8 cellular contexts compared by ENCODE assay signal in the genomic region with DNA sequence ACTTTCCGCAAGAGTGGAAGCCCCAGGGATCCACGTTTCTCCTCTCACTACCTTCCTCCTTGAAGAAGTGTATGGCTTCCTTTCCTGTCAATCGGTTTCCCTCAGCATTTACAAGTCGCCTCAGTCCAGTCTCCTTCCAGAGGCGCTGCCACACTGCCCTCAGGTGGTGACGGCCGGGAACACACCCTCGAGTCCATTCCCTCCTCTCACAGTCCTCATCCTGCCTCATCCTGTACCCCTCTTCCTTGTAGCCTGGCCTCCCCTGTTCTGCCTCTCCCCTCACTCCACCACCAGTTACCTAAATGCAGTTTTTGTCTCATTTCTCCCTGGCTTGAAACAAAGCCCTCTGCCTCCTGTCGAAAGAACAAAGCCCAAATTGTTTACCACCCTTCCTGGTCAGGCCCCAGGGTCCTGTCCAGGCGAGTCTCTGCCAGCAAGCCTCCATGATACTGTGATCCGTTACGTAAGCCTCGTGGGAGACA. TPM values are rescaled to one million over a fixed set of nuclear protein-coding genes. Genes with fewer than 3 reads are reported as not detected.
DNase-seq lines count a peak whose midpoint lies in the region; ATAC-seq, FAIRE-seq and TF ChIP-seq lines count a peak whose summit lies in the region.

No MANE protein-coding gene starts in this region.

- 15% methylated on average over 13 of the region's 13 CpGs for WGBS in GM12878 (ENCODE audit: insufficient coverage, insufficient replicate concordance, low lambda C conversion rate, missing lambda C conversion rate)
- WGBS in iPS DF 6.9 (ENCODE audit: insufficient coverage, insufficient read length), result no CpG with 5 or more reads among the region's 13 CpGs

- H2AFZ ChIP-seq in HCT116 (ENCODE audit: low read depth, low read length, poor library complexity, severe bottlenecking) (no peak overlapping the region), GM12878 (ENCODE audit: control insufficient read depth, low read depth, low read length) (peak overlapping the region; percentile 93)

- RAD21 ChIA-PET in HCT116 (lab: Charles Lee; ENCODE audit: low non-redundant PET in 1 of 2, low total read pairs in 2 of 2, uncharacterized antibody in 2 of 2, unreplicated experiment in 2 of 2), result no interaction called here
- RAD21 ChIA-PET in GM12878 (lab: Charles Lee; ENCODE audit: unreplicated experiment), result interaction anchor here (1.1 to 4.6 kb wide), 9 partner anchors 30 to 326 kb away, joined by 3 to 37 read pairs (median 6); a partner anchor contains a TSS

- peak; percentile 87 for TF ChIP-seq CTCF in CD8-positive, alpha-beta T cell (IDR thresholded peaks at IDR 0.05)
- peak; percentile 89 to 94 (median 93) for TF ChIP-seq CTCF in HCT116 (IDR thresholded peaks at IDR 0.05 in 2 of 3, conservative IDR thresholded peaks at IDR 0.05 in 1 of 3; ENCODE audit: borderline replicate concordance in 1 of 3, insufficient read depth in 1 of 3, low read depth in 2 of 3, low read length in 2 of 3)
- TF ChIP-seq CTCF in GM12878 (IDR thresholded peaks at IDR 0.05 in 2 of 3, conservative IDR thresholded peaks at IDR 0.05 in 1 of 3; ENCODE audit: control insufficient read depth in 2 of 3, extremely low read depth in 1 of 3, insufficient read depth in 1 of 3, low read depth in 3 of 3, low read length in 3 of 3), result peak; percentile 95 to 98 (median 96); a peak in 5 of 6 replicates

- H3K4me2 ChIP-seq in HCT116 (ENCODE audit: low read length), result peak overlapping the region; percentile 3; the same call in 1 of the 2 replicates
- peak overlapping the region; percentile 75; the same call in 1 of the 2 replicates for H3K4me2 ChIP-seq in GM12878 (ENCODE audit: control insufficient read depth, insufficient read depth)

- no peaks in the 10 kb centered on the region for H4K20me1 ChIP-seq in HCT116 (ENCODE audit: insufficient read depth)
- no peaks in the 10 kb centered on the region for H4K20me1 ChIP-seq in GM12878 (ENCODE audit: control insufficient read depth, insufficient read depth)

- no peak overlapping the region for H3K9ac ChIP-seq in HCT116 (ENCODE audit: low read length)
- peak overlapping the region; percentile 40; the same call in 1 of the 2 replicates for H3K9ac ChIP-seq in GM12878 (ENCODE audit: control insufficient read depth, insufficient read depth, low read length)

- peaks cover 18% of the 10 kb centered on the region for H3K4me1 ChIP-seq in CD8-positive, alpha-beta T cell (ENCODE audit: insufficient read depth, low read length)
- peaks cover 6 to 26% of the 10 kb centered on the region in 2 experiments; a peak in 3 of 4 replicates for H3K4me1 ChIP-seq in HCT116 (ENCODE audit: control insufficient read depth in 1 of 2, insufficient read depth in 2 of 2, low read length in 2 of 2)
- H3K4me1 ChIP-seq in GM12878 (ENCODE audit: control insufficient read depth, insufficient read depth, low read length), result peaks cover 6% of the 10 kb centered on the region; the same call in 1 of the 2 replicates
- H3K4me1 ChIP-seq in iPS DF 6.9 (ENCODE audit: control insufficient read depth, insufficient read depth, low read length), result no peaks in the 10 kb centered on the region

- in situ Hi-C loops in GM12878 (cut with MboI), result loop anchor here (5.0 kb wide), 1 partner anchor 74 kb away; no protein-coding TSS in a partner anchor

- no peaks in the 10 kb centered on the region for H3K27me3 ChIP-seq in CD8-positive, alpha-beta T cell (ENCODE audit: insufficient read depth, low read length)
- no peaks in the 10 kb centered on the region for H3K27me3 ChIP-seq in HCT116 (ENCODE audit: insufficient read depth, low read length)
- H3K27me3 ChIP-seq in GM12878 (replicated peaks in 1 of 2; ENCODE audit: control insufficient read depth in 2 of 2, insufficient read depth in 2 of 2, low read length in 1 of 2), result no peaks in the 10 kb centered on the region
- no peaks in the 10 kb centered on the region for H3K27me3 ChIP-seq in iPS DF 6.9 (ENCODE audit: control insufficient read depth, insufficient read depth, low read length)

- H3K79me2 ChIP-seq in HCT116 (ENCODE audit: insufficient read depth, low read length) (no peaks in the 10 kb centered on the region), GM12878 (ENCODE audit: control insufficient read depth, insufficient read depth, low read length) (no peaks in the 10 kb centered on the region)

- no peak overlapping the region for H3K27ac ChIP-seq in CD8-positive, alpha-beta T cell (ENCODE audit: low read depth, low read length)
- H3K27ac ChIP-seq in HCT116 (ENCODE audit: low read depth, low read length), result no peak overlapping the region
- peak overlapping the region; percentile 31; the same call in 1 of the 2 replicates for H3K27ac ChIP-seq in GM12878 (ENCODE audit: control insufficient read depth, insufficient read depth)
- no peak overlapping the region for H3K27ac ChIP-seq in iPS DF 6.9 (ENCODE audit: low read length)

- peak; percentile 82 to 96 (median 89) for DNase-seq in CD8-positive, alpha-beta T cell
- peak; percentile 69 for DNase-seq in HCT116 (ENCODE audit: low read depth, low spot score)
- DNase-seq in NCI-H2171 (lab: John Stamatoyannopoulos, UW), result peak; percentile 72
- DNase-seq in UCSD-AML1 (lab: John Stamatoyannopoulos, UW; ENCODE audit: unreplicated experiment), result peak; percentile 89
- peak; percentile 74 for DNase-seq in GM12878 (ENCODE audit: low read depth, low spot score)
- peak; percentile 85 for DNase-seq in iPS DF 6.9 (ENCODE audit: low read depth, low spot score)
- DNase-seq in smooth muscle cell of the brain vasculature (ENCODE audit: low read depth, low spot score), result peak; percentile 72

- H3K9me2 ChIP-seq in HCT116 (ENCODE audit: insufficient read depth), result no peaks in the 10 kb centered on the region

- no peaks in the 10 kb centered on the region for H3K36me3 ChIP-seq in CD8-positive, alpha-beta T cell (ENCODE audit: insufficient read depth, low read length)
- no peaks in the 10 kb centered on the region for H3K36me3 ChIP-seq in HCT116 (ENCODE audit: control insufficient read depth in 1 of 2, insufficient read depth in 2 of 2, low read length in 2 of 2)
- no peaks in the 10 kb centered on the region for H3K36me3 ChIP-seq in GM12878 (ENCODE audit: control insufficient read depth in 2 of 2, insufficient read depth in 2 of 2, low read length in 1 of 2)
- no peaks in the 10 kb centered on the region for H3K36me3 ChIP-seq in iPS DF 6.9 (ENCODE audit: control insufficient read depth, insufficient read depth, low read length)

- H3K27ac Mint-ChIP-seq in CD8-positive, alpha-beta T cell, result peak overlapping the region; percentile 88

- intact Hi-C loops in CD8-positive, alpha-beta T cell (cut with DNase I, micrococcal nuclease), result loop anchor here (1.0 to 2.0 kb wide), 8 partner anchors 22 to 322 kb away; a partner anchor contains a TSS
- intact Hi-C loops in HCT116 (cut with micrococcal nuclease), result loop anchor here (1.0 to 5.0 kb wide), 4 partner anchors 52 to 319 kb away; no protein-coding TSS in a partner anchor
- intact Hi-C loops in GM12878 (cut with micrococcal nuclease; ENCODE audit: unreplicated experiment), result loop anchor here (1.0 to 5.0 kb wide), 3 partner anchors 79 to 324 kb away; a partner anchor contains a TSS

- no peaks in the 10 kb centered on the region for H3K9me3 Mint-ChIP-seq in CD8-positive, alpha-beta T cell

- no peaks in the 10 kb centered on the region for H3K36me3 Mint-ChIP-seq in CD8-positive, alpha-beta T cell

- no peaks in the 10 kb centered on the region for H3K27me3 Mint-ChIP-seq in CD8-positive, alpha-beta T cell (ENCODE audit: low read depth)

- peak overlapping the region; percentile 64 for H3K4me3 Mint-ChIP-seq in CD8-positive, alpha-beta T cell

- POLR2A ChIA-PET in CD8-positive, alpha-beta T cell (lab: Charles Lee), result no interaction called here
- POLR2A ChIA-PET in HCT116 (lab: Charles Lee) (no interaction called here), GM12878 (lab: Charles Lee) (interaction anchor here (1.0 to 1.3 kb wide), 3 partner anchors 36 to 135 kb away, joined by 3 to 4 read pairs (median 3); a partner anchor contains a TSS)

- H3K4me3 ChIP-seq in CD8-positive, alpha-beta T cell (ENCODE audit: low read depth, low read length), result peak overlapping the region; percentile 7
- no peak overlapping the region for H3K4me3 ChIP-seq in HCT116 (replicated peaks in 1 of 2; ENCODE audit: low read depth in 1 of 2, low read length in 2 of 2)
- H3K4me3 ChIP-seq in GM12878, result no peak overlapping the region
- H3K4me3 ChIP-seq in iPS DF 6.9 (ENCODE audit: low read length), result no peak overlapping the region

- TF ChIP-seq POLR2A in HCT116 (IDR thresholded peaks at IDR 0.05; ENCODE audit: borderline replicate concordance, extremely low read depth, insufficient read depth, insufficient read length) (no peak), GM12878 (IDR thresholded peaks at IDR 0.05; ENCODE audit: low read depth, low read length) (no peak)

- ATAC-seq in CD8-positive, alpha-beta T cell, result peak; percentile 100
- ATAC-seq in HCT116 (peak; percentile 92), GM12878 (peak; percentile 100), HG02678 (IDR thresholded peaks at IDR 0.05; ENCODE audit: unreplicated experiment) (no peak)

- H3K9me3 ChIP-seq in CD8-positive, alpha-beta T cell (ENCODE audit: low read length), result no peaks in the 10 kb centered on the region
- H3K9me3 ChIP-seq in HCT116 (ENCODE audit: control insufficient read depth in 1 of 2, insufficient read depth in 1 of 2, low read depth in 1 of 2, low read length in 2 of 2), result no peaks in the 10 kb centered on the region
- H3K9me3 ChIP-seq in GM12878 (replicated peaks; ENCODE audit: control insufficient read depth, insufficient read depth, low read length), result no peaks in the 10 kb centered on the region
- H3K9me3 ChIP-seq in iPS DF 6.9 (ENCODE audit: control insufficient read depth, insufficient read depth, low read length), result no peaks in the 10 kb centered on the region

- TF ChIP-seq RAD21 in HCT116 (IDR thresholded peaks at IDR 0.05; ENCODE audit: low read depth) (peak; percentile 98), GM12878 (IDR thresholded peaks at IDR 0.05; ENCODE audit: insufficient read depth, low read depth, low read length) (peak; percentile 97)

- TF ChIP-seq EP300 in GM12878 (IDR thresholded peaks at IDR 0.05; ENCODE audit: borderline replicate concordance in 1 of 2, control insufficient read depth in 1 of 2, low read depth in 2 of 2, low read length in 2 of 2), result no peak

- no TSS peak for BruUV-seq in HCT116 (replicated peaks; lab: Mats Ljungman, UMichigan)
- no TSS peak for BruUV-seq in GM12878 (replicated peaks; lab: Mats Ljungman, UMichigan)

- SMC1A ChIA-PET in GM12878 (lab: Charles Lee; ENCODE audit: uncharacterized antibody, unreplicated experiment), result interaction anchor here (0.6 to 2.9 kb wide), 17 partner anchors 32 to 271 kb away, joined by 3 to 16 read pairs (median 5); a partner anchor contains a TSS

- peak; percentile 97 for FAIRE-seq in GM12878 (lab: Jason Lieb, UNC)

- H3K4me1 Mint-ChIP-seq in CD8-positive, alpha-beta T cell (ENCODE audit: low read depth), result peaks cover 23% of the 10 kb centered on the region

- CTCF ChIA-PET in CD8-positive, alpha-beta T cell (lab: Charles Lee), result interaction anchor here (0.8 to 7.2 kb wide), 18 partner anchors 8 to 321 kb away, joined by 3 to 108 read pairs (median 6); a partner anchor contains a TSS
- CTCF ChIA-PET in HCT116 (lab: Charles Lee), result interaction anchor here (1.4 to 3.0 kb wide), 3 partner anchors 19 to 79 kb away, joined by 3 to 7 read pairs (median 7); no protein-coding TSS in a partner anchor
- CTCF ChIA-PET in GM12878 (lab: Yijun Ruan, JAX), result interaction anchor here (0.7 to 5.0 kb wide), 16 partner anchors 18 to 271 kb away, joined by 3 to 59 read pairs (median 8); a partner anchor contains a TSS

RNA-seq across cellular contexts. Expression of a gene that starts 23.2 kb away (rescaled TPM):
- 10 to 100 TPM; 20.9 to 21.4 TPM for total RNA-seq in CD8-positive, alpha-beta T cell
- total RNA-seq in HCT116 (2021; ENCODE audit: unreplicated experiment) (49.5 TPM), GM12878 (2014; rRNA removed) (43.3 and 48.3 TPM in 2 replicates), GM12878 (2014; rRNA removed; fragmentation: Illumina TruSeq; extraction: Trizol) (11.9 and 13.1 TPM in 2 replicates), GM12878 (2021) (53.6 and 56.6 TPM in 2 replicates)
- polyA plus RNA-seq in HCT116 (2012), result 62.3 and 62.4 TPM in 2 replicates
- total RNA-seq in GM12878 (2013; cell fraction: nucleolus; rRNA removed), result 4.2 and 6.5 TPM in 2 replicates
- polyA plus RNA-seq in GM12878 (2011; ENCODE audit: low read depth), result 39.7 TPM
- polyA plus RNA-seq in GM12878 (2011; rRNA removed) (35.3 and 58.4 TPM in 2 replicates), GM12878 (2014; fragmentation: Illumina TruSeq; extraction: Trizol) (34.1 and 68.0 TPM in 2 replicates), GM12878 (2014; fragmentation: Nextera tagmentation; extraction: Ambion mirVana) (10 to 100 TPM; 26.6 to 36.0 TPM), GM12878 (2014; rRNA removed) (99.8 and 103 TPM in 2 replicates), GM12878 (2016; fragmentation: Nextera tagmentation; extraction: Ambion mirVana) (10 to 100 TPM; 85.9 to 97.3 TPM)
- 70.9 and 107 TPM in 2 replicates for polyA plus RNA-seq in GM12878 (2011; cell fraction: cytosol; rRNA removed)
- polyA plus RNA-seq in GM12878 (2011; cell fraction: nucleus; rRNA removed), result 31.8 and 32.9 TPM in 2 replicates
- polyA plus RNA-seq in GM12878 (2012), result 42.3 and 45.0 TPM in 2 replicates
- 38.8 and 41.3 TPM in 2 replicates for polyA minus RNA-seq in GM12878 (2011; rRNA and poly(A)+ RNA removed)
- 10.7 and 23.7 TPM in 2 replicates for polyA minus RNA-seq in GM12878 (2011; cell fraction: cytosol; rRNA and poly(A)+ RNA removed)
- 11.6 and 17.0 TPM in 2 replicates for polyA minus RNA-seq in GM12878 (2011; cell fraction: nucleus; rRNA and poly(A)+ RNA removed)

RNA-seq across cellular contexts. Expression of a gene that starts 29.4 kb away (rescaled TPM):
- total RNA-seq in CD8-positive, alpha-beta T cell, result 1 to 10 TPM; 1.8 to 2.0 TPM
- total RNA-seq in HCT116 (2021; ENCODE audit: unreplicated experiment) (4.1 TPM), GM12878 (2014; rRNA removed) (1.9 and 2.8 TPM in 2 replicates), GM12878 (2014; rRNA removed; fragmentation: Illumina TruSeq; extraction: Trizol) (1.7 and 2.2 TPM in 2 replicates), GM12878 (2021) (1.5 and 3.1 TPM in 2 replicates)
- polyA plus RNA-seq in HCT116 (2012), result 2.7 and 3.7 TPM in 2 replicates
- 0.76 and 2.5 TPM in 2 replicates for total RNA-seq in GM12878 (2013; cell fraction: nucleolus; rRNA removed)
- polyA plus RNA-seq in GM12878 (2011; ENCODE audit: low read depth), result 2.8 TPM
- polyA plus RNA-seq in GM12878 (2011; rRNA removed) (1.9 and 3.0 TPM in 2 replicates), GM12878 (2014; fragmentation: Illumina TruSeq; extraction: Trizol) (1.8 and 1.9 TPM in 2 replicates), GM12878 (2014; fragmentation: Nextera tagmentation; extraction: Ambion mirVana) (1 to 10 TPM; 5.5 to 5.9 TPM), GM12878 (2014; rRNA removed) (3.0 and 4.4 TPM in 2 replicates), GM12878 (2016; fragmentation: Nextera tagmentation; extraction: Ambion mirVana) (1 to 10 TPM; 3.3 to 4.1 TPM)
- polyA plus RNA-seq in GM12878 (2011; cell fraction: cytosol; rRNA removed), result 1.3 and 1.5 TPM in 2 replicates
- 0.75 and 1.5 TPM in 2 replicates for polyA plus RNA-seq in GM12878 (2011; cell fraction: nucleus; rRNA removed)
- polyA plus RNA-seq in GM12878 (2012), result 1.9 and 2.3 TPM in 2 replicates
- polyA minus RNA-seq in GM12878 (2011; rRNA and poly(A)+ RNA removed), result 1.2 and 2.9 TPM in 2 replicates
- polyA minus RNA-seq in GM12878 (2011; cell fraction: cytosol; rRNA and poly(A)+ RNA removed), result not detected in 2 replicates
- polyA minus RNA-seq in GM12878 (2011; cell fraction: nucleus; rRNA and poly(A)+ RNA removed), result 1.1 and 2.1 TPM in 2 replicates

RNA-seq across cellular contexts. Expression of a gene that starts 35.2 kb away (rescaled TPM):
- total RNA-seq in CD8-positive, alpha-beta T cell, result 10 to 100 TPM; 13.4 to 16.9 TPM
- total RNA-seq in HCT116 (2021; ENCODE audit: unreplicated experiment) (33.9 TPM), GM12878 (2014; rRNA removed) (26.5 and 30.1 TPM in 2 replicates), GM12878 (2014; rRNA removed; fragmentation: Illumina TruSeq; extraction: Trizol) (13.6 and 14.3 TPM in 2 replicates), GM12878 (2021) (51.0 and 57.0 TPM in 2 replicates)
- 32.4 and 34.9 TPM in 2 replicates for polyA plus RNA-seq in HCT116 (2012)
- total RNA-seq in GM12878 (2013; cell fraction: nucleolus; rRNA removed), result 12.2 and 12.4 TPM in 2 replicates
- 11.9 TPM for polyA plus RNA-seq in GM12878 (2011; ENCODE audit: low read depth)
- polyA plus RNA-seq in GM12878 (2011; rRNA removed) (17.2 and 29.0 TPM in 2 replicates), GM12878 (2014; fragmentation: Illumina TruSeq; extraction: Trizol) (11.6 and 28.4 TPM in 2 replicates), GM12878 (2014; fragmentation: Nextera tagmentation; extraction: Ambion mirVana) (1 to 10 TPM in 1 of 2 experiments, under 1 TPM in 1; 0.27 to 2.1 TPM), GM12878 (2014; rRNA removed) (37.0 and 40.6 TPM in 2 replicates), GM12878 (2016; fragmentation: Nextera tagmentation; extraction: Ambion mirVana) (10 to 100 TPM; 39.8 to 41.7 TPM)
- polyA plus RNA-seq in GM12878 (2011; cell fraction: cytosol; rRNA removed), result 22.6 and 24.0 TPM in 2 replicates
- polyA plus RNA-seq in GM12878 (2011; cell fraction: nucleus; rRNA removed), result 20.1 and 24.6 TPM in 2 replicates
- polyA plus RNA-seq in GM12878 (2012), result 27.7 and 29.5 TPM in 2 replicates
- 22.2 and 22.4 TPM in 2 replicates for polyA minus RNA-seq in GM12878 (2011; rRNA and poly(A)+ RNA removed)
- polyA minus RNA-seq in GM12878 (2011; cell fraction: cytosol; rRNA and poly(A)+ RNA removed), result 7.1 and 7.5 TPM in 2 replicates
- 3.3 and 5.7 TPM in 2 replicates for polyA minus RNA-seq in GM12878 (2011; cell fraction: nucleus; rRNA and poly(A)+ RNA removed)

RNA-seq across cellular contexts. Expression of a gene that starts 43.3 kb away (rescaled TPM):
- total RNA-seq in CD8-positive, alpha-beta T cell, result 10 to 100 TPM; 37.9 to 45.4 TPM
- total RNA-seq in HCT116 (2021; ENCODE audit: unreplicated experiment), result 98.7 TPM
- polyA plus RNA-seq in HCT116 (2012), result 49.0 and 74.2 TPM in 2 replicates
- total RNA-seq in GM12878 (2013; cell fraction: nucleolus; rRNA removed), result 22.7 and 27.4 TPM in 2 replicates
- total RNA-seq in GM12878 (2014; rRNA removed), result 114 and 124 TPM in 2 replicates
- total RNA-seq in GM12878 (2014; rRNA removed; fragmentation: Illumina TruSeq; extraction: Trizol), result 90.6 and 99.7 TPM in 2 replicates
- total RNA-seq in GM12878 (2021), result 99.3 and 100 TPM in 2 replicates
- polyA plus RNA-seq in GM12878 (2011; ENCODE audit: low read depth), result 31.7 TPM
- polyA plus RNA-seq in GM12878 (2011; rRNA removed), result 83.1 and 103 TPM in 2 replicates
- 68.6 and 77.9 TPM in 2 replicates for polyA plus RNA-seq in GM12878 (2011; cell fraction: cytosol; rRNA removed)
- polyA plus RNA-seq in GM12878 (2011; cell fraction: nucleus; rRNA removed), result 38.0 and 40.9 TPM in 2 replicates
- 56.3 and 71.8 TPM in 2 replicates for polyA plus RNA-seq in GM12878 (2012)
- 148 and 157 TPM in 2 replicates for polyA plus RNA-seq in GM12878 (2014; fragmentation: Illumina TruSeq; extraction: Trizol)
- polyA plus RNA-seq in GM12878 (2014; fragmentation: Nextera tagmentation; extraction: Ambion mirVana), result 10 to 100 TPM; 41.1 to 72.0 TPM
- polyA plus RNA-seq in GM12878 (2014; rRNA removed), result 166 and 171 TPM in 2 replicates
- 100 to 1,000 TPM; 200 to 207 TPM for polyA plus RNA-seq in GM12878 (2016; fragmentation: Nextera tagmentation; extraction: Ambion mirVana)
- polyA minus RNA-seq in GM12878 (2011; rRNA and poly(A)+ RNA removed), result 22.9 and 26.3 TPM in 2 replicates
- 13.2 and 14.8 TPM in 2 replicates for polyA minus RNA-seq in GM12878 (2011; cell fraction: cytosol; rRNA and poly(A)+ RNA removed)
- polyA minus RNA-seq in GM12878 (2011; cell fraction: nucleus; rRNA and poly(A)+ RNA removed), result 7.3 and 15.6 TPM in 2 replicates
